Comparison of ENCODE assay signal across 12 cellular contexts in the genomic region with DNA sequence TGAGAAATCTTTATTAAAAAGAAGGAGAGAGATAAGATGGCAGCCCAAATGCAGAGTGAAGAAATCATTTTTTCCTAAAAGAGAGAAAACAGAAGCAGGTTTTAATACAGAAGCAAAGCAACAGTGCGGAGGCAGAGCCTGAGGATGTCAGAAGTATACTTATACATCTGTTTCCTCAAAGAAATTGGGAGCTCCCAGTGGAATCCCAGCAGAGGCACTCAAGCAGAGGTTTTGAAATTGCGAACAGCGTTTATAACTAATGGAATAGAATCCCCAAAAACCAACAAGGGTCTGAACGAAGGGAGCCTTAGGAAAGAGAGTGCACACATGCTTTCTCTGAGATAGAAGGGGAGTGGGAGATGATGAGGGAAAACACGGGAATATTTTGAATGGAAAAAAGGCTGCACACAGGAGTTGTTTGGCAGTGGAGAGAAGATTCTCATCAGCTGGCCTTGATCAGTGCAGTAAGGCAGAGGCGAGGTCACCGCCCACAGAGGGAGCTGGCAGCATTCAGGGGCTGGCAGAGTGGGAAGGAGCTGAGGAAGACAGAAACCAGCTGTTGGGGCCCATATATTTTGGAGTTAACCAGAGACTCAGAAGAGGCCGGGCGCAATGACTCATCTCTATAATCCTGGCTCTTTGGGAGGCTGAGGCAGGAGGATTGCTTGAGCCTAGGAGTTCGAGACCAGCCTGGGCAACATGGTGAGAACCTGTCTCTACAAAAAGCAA. TPM values are rescaled to one million over a fixed set of nuclear protein-coding genes. Genes with fewer than 3 reads are reported as not detected.
DNase-seq lines count a peak whose midpoint lies in the region; ATAC-seq, FAIRE-seq and TF ChIP-seq lines count a peak whose summit lies in the region.
"Had no signal": no experiment of that assay in that cellular context is flagged by ENCODE, and none has a peak within 500 bp of the region (broad histone marks: within the 10 kb centered on the region; RNA-seq: fewer than 3 reads in every experiment).

No MANE protein-coding gene starts in this region.

- no peak for FAIRE-seq in H54 (lab: Jason Lieb, UNC)

- peaks cover 68% of the 10 kb centered on the region for H3K4me1 Mint-ChIP-seq in activated naive CD8-positive, alpha-beta T cell treated with anti-CD3 and anti-CD28 coated beads, Interleukin-2, amount 10 ng/mL, durations not matched to agents 7 days and 5 days
- peaks cover 4 to 10% (median 7%) of the 10 kb centered on the region in 3 donors for H3K4me1 Mint-ChIP-seq in CD8-positive, alpha-beta memory T cell

- TF ChIP-seq CTCF in AG09309 (IDR thresholded peaks at IDR 0.05; ENCODE audit: control insufficient read depth, insufficient read depth, low read depth, low read length, missing control alignments) (no peak), left lung (IDR thresholded peaks at IDR 0.05) (no peak)

- H3K27me3 Mint-ChIP-seq in activated naive CD8-positive, alpha-beta T cell treated with anti-CD3 and anti-CD28 coated beads, Interleukin-2, amount 10 ng/mL, durations not matched to agents 7 days and 5 days = no peaks in the 10 kb centered on the region
- peaks cover 15 to 37% of the 10 kb centered on the region in 2 donors for H3K27me3 Mint-ChIP-seq in CD8-positive, alpha-beta memory T cell

- H3K36me3 ChIP-seq in left lung = no peaks in the 10 kb centered on the region
- H3K36me3 ChIP-seq in CD8-positive, alpha-beta memory T cell (ENCODE audit: insufficient read depth, low read length) = no peaks in the 10 kb centered on the region

- no peak overlapping the region for H3K27ac ChIP-seq in left lung
- no peak overlapping the region for H3K27ac ChIP-seq in CD8-positive, alpha-beta memory T cell (ENCODE audit: low read depth, low read length)

- POLR2A ChIA-PET in activated naive CD8-positive, alpha-beta T cell treated with anti-CD3 and anti-CD28 coated beads, Interleukin-2, amount 10 ng/mL, durations not matched to agents 7 days and 5 days (lab: Charles Lee) = no interaction called here
- POLR2A ChIA-PET in CD8-positive, alpha-beta memory T cell (lab: Charles Lee) = no interaction called here

- H3K27me3 ChIP-seq in left lung = no peaks in the 10 kb centered on the region
- H3K27me3 ChIP-seq in CD8-positive, alpha-beta memory T cell (ENCODE audit: insufficient read depth, low read length, poor library complexity, severe bottlenecking) = no peaks in the 10 kb centered on the region

- H3K27ac Mint-ChIP-seq in activated naive CD8-positive, alpha-beta T cell treated with anti-CD3 and anti-CD28 coated beads, Interleukin-2, amount 10 ng/mL, durations not matched to agents 7 days and 5 days = peak overlapping the region; percentile 70
- no peak overlapping the region for H3K27ac Mint-ChIP-seq in CD8-positive, alpha-beta memory T cell

- peaks cover 0 to 12% of the 10 kb centered on the region in 2 donors for H3K4me1 ChIP-seq in left lung
- H3K4me1 ChIP-seq in CD8-positive, alpha-beta memory T cell (ENCODE audit: insufficient read depth, low read length) = no peaks in the 10 kb centered on the region

- H3K4me3 ChIP-seq in AG09309 (ENCODE audit: control insufficient read depth, low read depth, low read length) (no peak overlapping the region), left lung (no peak overlapping the region)
- no peak overlapping the region for H3K4me3 ChIP-seq in CD8-positive, alpha-beta memory T cell (ENCODE audit: low read length)

- peaks cover 9% of the 10 kb centered on the region for H3K9me3 Mint-ChIP-seq in activated naive CD8-positive, alpha-beta T cell treated with anti-CD3 and anti-CD28 coated beads, Interleukin-2, amount 10 ng/mL, durations not matched to agents 7 days and 5 days
- no peaks in the 10 kb centered on the region for H3K9me3 Mint-ChIP-seq in CD8-positive, alpha-beta memory T cell

- TF ChIP-seq POLR2A in H54 (IDR thresholded peaks at IDR 0.05; ENCODE audit: low read depth, low read length) = no peak

- no peak for ATAC-seq in activated naive CD8-positive, alpha-beta T cell treated with anti-CD3 and anti-CD28 coated beads, Interleukin-2, amount 10 ng/mL, durations not matched to agents 7 days and 5 days (ENCODE audit: low read depth)
- peak; percentile 59 for ATAC-seq in left lung
- ATAC-seq in GM18511 (IDR thresholded peaks at IDR 0.05; ENCODE audit: unreplicated experiment) = no peak

- intact Hi-C loops in left lung (cut with DNase I) = no loop called here

- peaks cover 13% of the 10 kb centered on the region for H3K36me3 Mint-ChIP-seq in activated naive CD8-positive, alpha-beta T cell treated with anti-CD3 and anti-CD28 coated beads, Interleukin-2, amount 10 ng/mL, durations not matched to agents 7 days and 5 days
- no peaks in the 10 kb centered on the region for H3K36me3 Mint-ChIP-seq in CD8-positive, alpha-beta memory T cell

- DNase-seq in AG09309 (ENCODE audit: low read depth) = peak; percentile 37
- DNase-seq in H54 (ENCODE audit: insufficient read length, low spot score) = peak; percentile 9
- no peak for DNase-seq in activated naive CD8-positive, alpha-beta T cell treated with anti-CD3 and anti-CD28 coated beads, Interleukin-2, amount 10 ng/mL, durations not matched to agents 7 days and 5 days
- DNase-seq in left lung = peak in 1 of 2 donors; percentile 50
- DNase-seq in HPDE6-E6E7 (ENCODE audit: extremely low spot score) = no peak
- no peak for DNase-seq in CD8-positive, alpha-beta memory T cell
- no peak for DNase-seq in SHP77 treated with DMSO at 0.1 percent for 48 hours (lab: John Stamatoyannopoulos, UW)
- DNase-seq: activated gamma-delta T cell treated with Interleukin-2 at 50 U/mL for 16 hours; DMS79; retina; stimulated activated naive CD4-positive, alpha-beta T cell treated with Interleukin-2 at 50 U/mL for 16 hours had no signal

- no peak overlapping the region for H3K4me3 Mint-ChIP-seq in activated naive CD8-positive, alpha-beta T cell treated with anti-CD3 and anti-CD28 coated beads, Interleukin-2, amount 10 ng/mL, durations not matched to agents 7 days and 5 days
- no peak overlapping the region for H3K4me3 Mint-ChIP-seq in CD8-positive, alpha-beta memory T cell

- no peaks in the 10 kb centered on the region for H3K9me3 ChIP-seq in left lung
- no peaks in the 10 kb centered on the region for H3K9me3 ChIP-seq in CD8-positive, alpha-beta memory T cell (ENCODE audit: low read length)

- CTCF ChIA-PET in CD8-positive, alpha-beta memory T cell (lab: Charles Lee) = no interaction called here

RNA-seq across cellular contexts. Expression of a gene that starts 17.5 kb away (rescaled TPM):
- not detected for total RNA-seq in activated naive CD8-positive, alpha-beta T cell treated with anti-CD3 and anti-CD28 coated beads, Interleukin-2, amount 10 ng/mL, durations not matched to agents 7 days and 5 days
- under 1 TPM in 1 of 2 donors, not detected in 1; 0.52 TPM for total RNA-seq in left lung
- not detected for total RNA-seq in CD8-positive, alpha-beta memory T cell
- not detected for polyA plus RNA-seq in CD8-positive, alpha-beta memory T cell

Comparison
In these comparisons a context has a peak if more than half of its experiments do, and no peak if none do; other contexts are left out.
1. DNase-seq: peak in AG09309 (single experiment) and H54 (single experiment); none in activated naive CD8-positive, alpha-beta T cell treated with anti-CD3 and anti-CD28 coated beads, Interleukin-2, amount 10 ng/mL, durations not matched to agents 7 days and 5 days (single experiment), HPDE6-E6E7 (single experiment), CD8-positive, alpha-beta memory T cell (0 of 5) and SHP77 treated with DMSO at 0.1 percent for 48 hours (single experiment).